ENCODE assay signal across 8 cellular contexts in the genomic region with DNA sequence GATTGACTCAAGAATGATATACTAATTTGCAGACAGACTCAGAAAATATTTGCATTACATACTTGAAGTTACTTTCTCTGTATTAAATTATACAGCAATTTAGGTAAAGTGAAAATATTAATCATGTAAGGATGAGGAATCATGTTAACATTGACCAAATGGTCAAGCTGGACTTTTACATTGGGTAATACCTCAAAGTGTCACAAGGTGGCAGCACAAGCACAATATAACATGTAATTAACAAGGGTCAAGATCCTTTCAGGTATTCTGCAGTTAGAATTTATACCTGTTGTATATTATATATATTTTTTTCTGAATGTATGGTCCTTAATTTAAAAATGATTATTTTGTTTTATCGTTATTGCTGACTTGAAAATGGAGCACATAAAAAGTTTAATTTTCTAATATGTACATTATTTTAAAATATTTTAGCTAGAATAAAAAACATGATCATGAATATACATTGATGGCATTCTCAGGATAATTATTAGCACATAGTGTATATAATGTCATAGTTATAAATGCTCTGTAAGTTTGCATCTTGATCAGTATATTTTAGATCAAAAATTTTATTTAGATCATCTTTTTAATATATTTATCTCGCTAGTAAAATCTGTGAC. TPM values are rescaled to one million over a fixed set of nuclear protein-coding genes. Genes with fewer than 3 reads are reported as not detected.
A peak's percentile ranks its signal among the peaks of the same experiment; 100 is the strongest.
DNase-seq lines count a peak whose midpoint lies in the region; ATAC-seq and TF ChIP-seq lines count a peak whose summit lies in the region.

No MANE protein-coding gene starts in this region.

- H3K36me3 ChIP-seq in OCI-LY7 (ENCODE audit: insufficient read depth, low read length), result no peaks in the 10 kb centered on the region

- H3K27ac Mint-ChIP-seq in CD4-positive, alpha-beta T cell, result no peak overlapping the region
- no peak overlapping the region for H3K27ac Mint-ChIP-seq in nephron

- no peaks in the 10 kb centered on the region for H3K4me1 ChIP-seq in OCI-LY7 (ENCODE audit: insufficient read depth, low read length, poor library complexity, severe bottlenecking)

- peaks cover 27% of the 10 kb centered on the region for H3K27me3 Mint-ChIP-seq in CD4-positive, alpha-beta T cell
- H3K27me3 Mint-ChIP-seq in nephron (ENCODE audit: low read depth), result no peaks in the 10 kb centered on the region

- intact Hi-C loops in CD4-positive, alpha-beta T cell (cut with DNase I, micrococcal nuclease), result loop anchor here in 1 of 2 experiments (10.0 kb wide), 1 partner anchor 1357 kb away; no protein-coding TSS in a partner anchor
- intact Hi-C loops in OCI-LY7 (cut with micrococcal nuclease; ENCODE audit: unreplicated experiment), result no loop called here

- no peak overlapping the region for H3K27ac ChIP-seq in CD4-positive, alpha-beta T cell (ENCODE audit: low read depth, low read length)
- H3K27ac ChIP-seq in OCI-LY7 (ENCODE audit: low read depth, low read length, poor library complexity, severe bottlenecking), result no peak overlapping the region

- no peak overlapping the region for H3K4me3 ChIP-seq in OCI-LY7 (ENCODE audit: low read depth, low read length, poor library complexity, severe bottlenecking)

- no peak for ATAC-seq in CD4-positive, alpha-beta T cell (ENCODE audit: poor library complexity)
- ATAC-seq in GM18505 (IDR thresholded peaks at IDR 0.05; ENCODE audit: unreplicated experiment) (peak; percentile 77), HG02943 (IDR thresholded peaks at IDR 0.05; ENCODE audit: low read depth, unreplicated experiment) (peak; percentile 57)

- no peaks in the 10 kb centered on the region for H4K20me1 ChIP-seq in OCI-LY7 (ENCODE audit: insufficient read depth, low read length)

- no peaks in the 10 kb centered on the region for H3K9me3 Mint-ChIP-seq in CD4-positive, alpha-beta T cell
- peaks cover 3% of the 10 kb centered on the region for H3K9me3 Mint-ChIP-seq in nephron

- no peak overlapping the region for H3K4me2 ChIP-seq in OCI-LY7 (ENCODE audit: low read length)

- H3K4me3 Mint-ChIP-seq in CD4-positive, alpha-beta T cell, result no peak overlapping the region
- no peak overlapping the region for H3K4me3 Mint-ChIP-seq in nephron

- BruUV-seq in OCI-LY7 (replicated peaks; lab: Mats Ljungman, UMichigan), result no TSS peak

- peak; percentile 94 for TF ChIP-seq CTCF in CD4-positive, alpha-beta T cell (IDR thresholded peaks at IDR 0.05)
- TF ChIP-seq CTCF in OCI-LY7 (conservative IDR thresholded peaks at IDR 0.05; ENCODE audit: low read length), result peak; percentile 87
- peak; percentile 72 to 92 (median 79) for TF ChIP-seq CTCF in nephron (IDR thresholded peaks at IDR 0.05; ENCODE audit: unreplicated experiment in 3 of 3)

- no peaks in the 10 kb centered on the region for H3K4me1 Mint-ChIP-seq in CD4-positive, alpha-beta T cell (ENCODE audit: low read depth)
- H3K4me1 Mint-ChIP-seq in nephron, result no peaks in the 10 kb centered on the region

- no peaks in the 10 kb centered on the region for H3K79me2 ChIP-seq in OCI-LY7 (ENCODE audit: insufficient read depth, low read depth, low read length)

- CTCF ChIA-PET in CD4-positive, alpha-beta T cell (lab: Charles Lee), result interaction anchor here (1.5 kb wide), 1 partner anchor 62 kb away, joined by 3 read pairs; no protein-coding TSS in a partner anchor
- CTCF ChIA-PET in OCI-LY7 (lab: Charles Lee; ENCODE audit: unreplicated experiment), result no interaction called here

- DNase-seq in CD4-positive, alpha-beta T cell, result peak in 1 of 10 experiments; percentile 3
- DNase-seq in OCI-LY7 (ENCODE audit: low spot score) (peak; percentile 61), dedifferentiated amniotic fluid mesenchymal stem cell (ENCODE audit: extremely low spot score) (peak; percentile 34), hippocampal formation (lab: John Stamatoyannopoulos, UW) (no peak)
- DNase-seq in central memory CD4-positive, alpha-beta T cell, result no peak

- POLR2A ChIA-PET in CD4-positive, alpha-beta T cell (lab: Charles Lee), result no interaction called here
- POLR2A ChIA-PET in OCI-LY7 (lab: Charles Lee), result interaction anchor here (1.1 kb wide), 1 partner anchor 11 kb away, joined by 3 read pairs; no protein-coding TSS in a partner anchor

- H3K9me3 ChIP-seq in CD4-positive, alpha-beta T cell (ENCODE audit: control insufficient read depth, low read length), result no peaks in the 10 kb centered on the region
- no peaks in the 10 kb centered on the region for H3K9me3 ChIP-seq in OCI-LY7 (ENCODE audit: low read length)

- no peak overlapping the region for H2AFZ ChIP-seq in OCI-LY7 (ENCODE audit: low read length)

- TF ChIP-seq POLR2A in GM18505 (IDR thresholded peaks at IDR 0.05; ENCODE audit: borderline replicate concordance, extremely low read depth, insufficient read depth, insufficient read length), result no peak

- H3K27me3 ChIP-seq in CD4-positive, alpha-beta T cell (ENCODE audit: control insufficient read depth, insufficient read depth, low read length), result no peaks in the 10 kb centered on the region

- no peaks in the 10 kb centered on the region for H3K9me2 ChIP-seq in OCI-LY7 (ENCODE audit: insufficient read depth, low read length)

- no peaks in the 10 kb centered on the region for H3K36me3 Mint-ChIP-seq in CD4-positive, alpha-beta T cell (ENCODE audit: low read depth)
- H3K36me3 Mint-ChIP-seq in nephron (ENCODE audit: low read depth), result no peaks in the 10 kb centered on the region

RNA-seq across cellular contexts. Expression of gene HAPLN1, which starts 8.6 kb away (rescaled TPM):
- total RNA-seq in CD4-positive, alpha-beta T cell, result not detected
- total RNA-seq in OCI-LY7 (2014; rRNA removed; shearing (Covaris generic)), result not detected in 2 replicates
- not detected in 2 replicates for total RNA-seq in OCI-LY7 (2022)

Comparison
In these comparisons a context has a peak if more than half of its experiments do, and no peak if none do; other contexts are left out.
1. DNase-seq: peak in OCI-LY7 (single experiment) and dedifferentiated amniotic fluid mesenchymal stem cell (single experiment); none in hippocampal formation (0 of 2) and central memory CD4-positive, alpha-beta T cell (single experiment).
2. Peak in every context shown above with its lines, with median percentiles within 50 percentile points of each other: CTCF ChIP-seq.